Comparison of ENCODE assay signal across 8 cellular contexts in the genomic region with DNA sequence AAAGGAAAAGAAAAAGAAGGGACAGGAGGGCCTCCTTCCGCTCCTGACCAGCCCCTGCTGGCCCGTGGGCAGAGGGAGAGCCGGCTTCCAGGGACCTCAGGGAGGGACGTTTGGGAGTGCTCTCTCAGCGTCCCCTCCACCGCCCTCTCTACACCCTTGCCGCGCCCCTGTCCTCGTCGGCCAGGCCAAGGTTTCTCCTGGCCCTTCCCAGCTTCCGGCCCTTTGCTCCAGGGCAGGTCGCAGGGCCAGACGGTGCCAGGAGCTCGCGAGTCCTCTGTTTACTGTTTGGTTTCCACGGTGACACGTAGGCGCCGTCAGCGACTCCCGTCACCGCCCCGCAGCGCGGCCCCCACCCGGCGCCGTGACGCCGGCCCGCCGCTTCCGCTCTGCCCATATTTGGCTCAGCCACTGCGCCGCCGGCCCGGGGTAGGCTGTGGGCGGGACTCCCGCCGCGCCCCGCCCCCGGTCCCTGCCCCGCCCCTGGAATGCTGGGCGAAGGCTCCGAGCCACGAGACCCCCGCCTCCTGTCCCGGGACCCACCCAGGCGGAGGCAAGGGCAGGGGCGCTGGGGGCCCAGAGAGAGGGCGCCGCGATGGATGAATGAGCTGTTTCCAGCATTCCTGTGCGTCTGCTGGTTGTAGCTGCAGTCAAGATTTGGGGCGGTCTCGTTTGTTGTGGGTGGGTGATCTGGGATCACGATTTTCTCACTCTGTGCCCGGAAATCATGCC. TPM values are rescaled to one million over a fixed set of nuclear protein-coding genes. Genes with fewer than 3 reads are reported as not detected.
A peak's percentile ranks its signal among the peaks of the same experiment; 100 is the strongest.
DNase-seq lines count a peak whose midpoint lies in the region; ATAC-seq and TF ChIP-seq lines count a peak whose summit lies in the region.

No MANE protein-coding gene starts in this region.

- H3K27me3 ChIP-seq in esophagus (ENCODE audit: control insufficient read depth in 1 of 2, insufficient read depth in 2 of 2, low read length in 2 of 2) = no peaks in the 10 kb centered on the region
- H3K27me3 ChIP-seq in muscle layer of colon (ENCODE audit: control insufficient read depth in 1 of 2, insufficient read depth in 2 of 2, low read length in 2 of 2) = no peaks in the 10 kb centered on the region

- no peaks in the 10 kb centered on the region for H3K9me3 Mint-ChIP-seq in activated T-cell treated with anti-CD3 and anti-CD28 coated beads, Interleukin-2, amount 50 U/mL, for 4 hours

- H3K36me3 ChIP-seq in esophagus (ENCODE audit: control insufficient read depth in 2 of 2, insufficient read depth in 2 of 2, low read length in 1 of 2) (no peaks in the 10 kb centered on the region), muscle layer of colon (ENCODE audit: insufficient read depth, low read length) (no peaks in the 10 kb centered on the region)

- no peaks in the 10 kb centered on the region for H3K9me3 ChIP-seq in esophagus (ENCODE audit: control insufficient read depth in 2 of 2, insufficient read depth in 1 of 2, low read depth in 1 of 2, low read length in 1 of 2)
- H3K9me3 ChIP-seq in muscle layer of colon (ENCODE audit: low read length) = no peaks in the 10 kb centered on the region

- WGBS in esophagus, 2 donors = 0 to 1% methylated on average over 58 to 59 of the region's 59 CpGs

- H3K4me1 ChIP-seq in esophagus (ENCODE audit: control insufficient read depth in 2 of 2, insufficient read depth in 2 of 2, low read length in 1 of 2) (peaks cover 3 to 5% of the 10 kb centered on the region in 2 donors), muscle layer of colon (ENCODE audit: insufficient read depth, low read length) (peaks cover 13% of the 10 kb centered on the region)

- H3K9ac ChIP-seq in muscle layer of colon (ENCODE audit: low read length) = peak overlapping the region; percentile 58

- peaks cover 17% of the 10 kb centered on the region for H3K4me1 Mint-ChIP-seq in activated T-cell treated with anti-CD3 and anti-CD28 coated beads, Interleukin-2, amount 50 U/mL, for 4 hours (ENCODE audit: low read depth)

- peak overlapping the region; percentile 90 to 95 for H3K27ac ChIP-seq in esophagus (ENCODE audit: low read depth in 2 of 2, low read length in 1 of 2)
- peak overlapping the region; percentile 90 for H3K27ac ChIP-seq in muscle layer of colon (ENCODE audit: low read depth, low read length)

- H3K36me3 Mint-ChIP-seq in activated T-cell treated with anti-CD3 and anti-CD28 coated beads, Interleukin-2, amount 50 U/mL, for 4 hours (ENCODE audit: insufficient read depth) = no peaks in the 10 kb centered on the region

- H3K4me3 Mint-ChIP-seq in activated T-cell treated with anti-CD3 and anti-CD28 coated beads, Interleukin-2, amount 50 U/mL, for 4 hours = peak overlapping the region; percentile 82

- peak overlapping the region; percentile 56 to 62 for H3K4me3 ChIP-seq in esophagus (ENCODE audit: low read depth in 1 of 2, low read length in 2 of 2)
- peak overlapping the region; percentile 53 to 59 for H3K4me3 ChIP-seq in muscle layer of colon (ENCODE audit: low read depth in 1 of 2, low read length in 2 of 2)

- DNase-seq in DMS153 treated with DMSO at 0.1 percent for 48 hours (lab: John Stamatoyannopoulos, UW; ENCODE audit: unreplicated experiment) (peak; percentile 88), KG1 (lab: John Stamatoyannopoulos, UW) (peak; percentile 83)
- peak; percentile 91 for DNase-seq in activated T-cell treated with anti-CD3 and anti-CD28 coated beads, Interleukin-2, amount 50 U/mL, for 4 hours
- peak; percentile 88 to 92 for DNase-seq in stimulated activated CD8-positive, alpha-beta memory T cell treated with anti-CD3 and anti-CD28 coated beads, Interleukin-7, amount 100 ng/mL, for 1 hour (ENCODE audit: low read depth in 2 of 2)

- H3K27me3 Mint-ChIP-seq in activated T-cell treated with anti-CD3 and anti-CD28 coated beads, Interleukin-2, amount 50 U/mL, for 4 hours (ENCODE audit: low read depth) = peaks cover 6% of the 10 kb centered on the region

- peak; percentile 95 for ATAC-seq in GM21786 (IDR thresholded peaks at IDR 0.05; ENCODE audit: unreplicated experiment)
- peak; percentile 97 to 99 for ATAC-seq in activated T-cell treated with anti-CD3 and anti-CD28 coated beads, Interleukin-2, amount 50 U/mL, for 4 hours

TF ChIP-seq in PFSK-1, 5 proteins besides CTCF, POLR2A, EP300 and RAD21:
- TF ChIP-seq FOXP2 (optimal IDR thresholded peaks at IDR 0.05; ENCODE audit: borderline replicate concordance, extremely low read depth, extremely low read length, insufficient read depth) = peak; percentile 86
- no peak; the same call in 1 of the 2 replicates for TF ChIP-seq SIN3A (IDR thresholded peaks at IDR 0.05; ENCODE audit: borderline replicate concordance, insufficient read depth, low read length)

RNA-seq across cellular contexts. Expression of a gene that starts 15.5 kb away (rescaled TPM):
- 52.1 TPM for polyA plus RNA-seq in PFSK-1 (2012; ENCODE audit: insufficient read length, low read depth)
- total RNA-seq in activated T-cell treated with anti-CD3 and anti-CD28 coated beads, Interleukin-2, amount 50 U/mL, for 4 hours = 10 to 100 TPM; 16.8 to 19.5 (median 18.1) TPM
- polyA plus RNA-seq in esophagus = 100 to 1,000 TPM in 1 of 2 donors, 10 to 100 TPM in 1; 99.5 to 102 TPM

Comparison
In these comparisons a context has a peak if more than half of its experiments do, and no peak if none do; other contexts are left out.
1. Peak in every context shown above with its lines: DNase-seq, ATAC-seq, H3K4me3 ChIP-seq and H3K27ac ChIP-seq.